1 cellular context compared by ENCODE assay signal in the genomic region with DNA sequence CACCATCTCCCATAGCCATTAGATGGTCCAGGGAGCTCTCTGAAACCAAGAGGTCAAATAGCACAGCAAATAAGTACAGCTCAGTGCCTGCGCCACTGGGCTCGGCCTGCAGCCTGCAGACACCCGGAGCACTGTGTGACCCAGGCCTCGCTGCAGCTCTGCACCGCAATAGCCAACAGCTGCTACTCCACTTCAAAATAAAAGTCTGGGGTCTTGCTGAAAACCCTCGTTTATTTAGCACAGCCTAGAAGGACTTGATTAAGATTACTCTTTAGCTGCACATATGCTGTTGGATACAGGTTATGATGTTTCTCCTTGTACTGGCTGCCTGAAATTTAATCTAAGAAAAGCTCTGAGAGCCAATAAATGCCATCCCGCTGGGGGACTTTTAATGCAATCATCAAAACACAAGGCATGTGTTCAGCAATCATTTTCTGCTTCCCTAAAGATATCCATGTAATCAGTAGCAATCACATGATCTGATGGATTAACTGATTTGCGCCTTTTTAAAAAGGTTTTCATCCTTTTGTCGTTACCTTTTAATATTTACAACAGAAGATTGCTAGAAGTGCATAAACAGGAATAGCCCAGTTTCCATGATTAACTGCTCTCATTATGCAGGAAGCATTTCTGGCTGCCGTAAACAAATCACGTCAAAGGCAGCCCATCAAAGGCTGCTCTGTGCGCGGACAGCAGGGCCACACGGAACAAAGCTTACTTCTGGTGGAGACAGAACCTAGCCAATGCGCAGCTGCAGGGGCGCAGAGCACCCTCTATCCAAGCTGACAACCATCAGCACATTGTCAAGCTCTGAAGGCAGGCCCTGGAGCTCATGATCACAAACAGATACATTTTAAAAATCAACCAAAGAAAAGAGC.
TF ChIP-seq lines count a peak whose summit lies in the region.

No MANE protein-coding gene starts in this region.

TF ChIP-seq in HepG2, 621 proteins besides CTCF, POLR2A, EP300 and RAD21 (continued from another document and continues in another):
- TF ChIP-seq, protein P1, sequence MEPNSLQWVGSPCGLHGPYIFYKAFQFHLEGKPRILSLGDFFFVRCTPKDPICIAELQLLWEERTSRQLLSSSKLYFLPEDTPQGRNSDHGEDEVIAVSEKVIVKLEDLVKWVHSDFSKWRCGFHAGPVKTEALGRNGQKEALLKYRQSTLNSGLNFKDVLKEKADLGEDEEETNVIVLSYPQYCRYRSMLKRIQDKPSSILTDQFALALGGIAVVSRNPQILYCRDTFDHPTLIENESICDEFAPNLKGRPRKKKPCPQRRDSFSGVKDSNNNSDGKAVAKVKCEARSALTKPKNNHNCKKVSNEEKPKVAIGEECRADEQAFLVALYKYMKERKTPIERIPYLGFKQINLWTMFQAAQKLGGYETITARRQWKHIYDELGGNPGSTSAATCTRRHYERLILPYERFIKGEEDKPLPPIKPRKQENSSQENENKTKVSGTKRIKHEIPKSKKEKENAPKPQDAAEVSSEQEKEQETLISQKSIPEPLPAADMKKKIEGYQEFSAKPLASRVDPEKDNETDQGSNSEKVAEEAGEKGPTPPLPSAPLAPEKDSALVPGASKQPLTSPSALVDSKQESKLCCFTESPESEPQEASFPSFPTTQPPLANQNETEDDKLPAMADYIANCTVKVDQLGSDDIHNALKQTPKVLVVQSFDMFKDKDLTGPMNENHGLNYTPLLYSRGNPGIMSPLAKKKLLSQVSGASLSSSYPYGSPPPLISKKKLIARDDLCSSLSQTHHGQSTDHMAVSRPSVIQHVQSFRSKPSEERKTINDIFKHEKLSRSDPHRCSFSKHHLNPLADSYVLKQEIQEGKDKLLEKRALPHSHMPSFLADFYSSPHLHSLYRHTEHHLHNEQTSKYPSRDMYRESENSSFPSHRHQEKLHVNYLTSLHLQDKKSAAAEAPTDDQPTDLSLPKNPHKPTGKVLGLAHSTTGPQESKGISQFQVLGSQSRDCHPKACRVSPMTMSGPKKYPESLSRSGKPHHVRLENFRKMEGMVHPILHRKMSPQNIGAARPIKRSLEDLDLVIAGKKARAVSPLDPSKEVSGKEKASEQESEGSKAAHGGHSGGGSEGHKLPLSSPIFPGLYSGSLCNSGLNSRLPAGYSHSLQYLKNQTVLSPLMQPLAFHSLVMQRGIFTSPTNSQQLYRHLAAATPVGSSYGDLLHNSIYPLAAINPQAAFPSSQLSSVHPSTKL (CRISPR knock-in tag; IDR thresholded peaks at IDR 0.05), result peak; percentile 30; the same call in 1 of the 2 replicates
- TF ChIP-seq ZNF792 (CRISPR knock-in tag; IDR thresholded peaks at IDR 0.05), result peak; percentile 78; the same call in 1 of the 2 replicates
- no peak for TF ChIP-seq STAT5B (CRISPR knock-in tag; IDR thresholded peaks at IDR 0.05)
- TF ChIP-seq ZNF251 (CRISPR knock-in tag; IDR thresholded peaks at IDR 0.05), result no peak
- TF ChIP-seq, protein P2, sequence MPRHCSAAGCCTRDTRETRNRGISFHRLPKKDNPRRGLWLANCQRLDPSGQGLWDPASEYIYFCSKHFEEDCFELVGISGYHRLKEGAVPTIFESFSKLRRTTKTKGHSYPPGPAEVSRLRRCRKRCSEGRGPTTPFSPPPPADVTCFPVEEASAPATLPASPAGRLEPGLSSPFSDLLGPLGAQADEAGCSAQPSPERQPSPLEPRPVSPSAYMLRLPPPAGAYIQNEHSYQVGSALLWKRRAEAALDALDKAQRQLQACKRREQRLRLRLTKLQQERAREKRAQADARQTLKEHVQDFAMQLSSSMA (CRISPR knock-in tag; IDR thresholded peaks at IDR 0.05), result 0 out of 2 replicates have a peak, but pooled peaks have one; percentile 22
- 0 out of 2 replicates have a peak, but pooled peaks have one; percentile 9 for TF ChIP-seq KLF11 (CRISPR knock-in tag; IDR thresholded peaks at IDR 0.05)
- TF ChIP-seq SRY (CRISPR knock-in tag; IDR thresholded peaks at IDR 0.05), result no peak
- peak; percentile 50; the same call in 1 of the 2 replicates for TF ChIP-seq DMAP1 (CRISPR knock-in tag; IDR thresholded peaks at IDR 0.05)
- 0 out of 2 replicates have a peak, but pooled peaks have one; percentile 12 for TF ChIP-seq RARA (CRISPR knock-in tag; IDR thresholded peaks at IDR 0.05)
- TF ChIP-seq GTF2F1 (IDR thresholded peaks at IDR 0.05; ENCODE audit: low read length), result no peak
- TF ChIP-seq, protein P3, sequence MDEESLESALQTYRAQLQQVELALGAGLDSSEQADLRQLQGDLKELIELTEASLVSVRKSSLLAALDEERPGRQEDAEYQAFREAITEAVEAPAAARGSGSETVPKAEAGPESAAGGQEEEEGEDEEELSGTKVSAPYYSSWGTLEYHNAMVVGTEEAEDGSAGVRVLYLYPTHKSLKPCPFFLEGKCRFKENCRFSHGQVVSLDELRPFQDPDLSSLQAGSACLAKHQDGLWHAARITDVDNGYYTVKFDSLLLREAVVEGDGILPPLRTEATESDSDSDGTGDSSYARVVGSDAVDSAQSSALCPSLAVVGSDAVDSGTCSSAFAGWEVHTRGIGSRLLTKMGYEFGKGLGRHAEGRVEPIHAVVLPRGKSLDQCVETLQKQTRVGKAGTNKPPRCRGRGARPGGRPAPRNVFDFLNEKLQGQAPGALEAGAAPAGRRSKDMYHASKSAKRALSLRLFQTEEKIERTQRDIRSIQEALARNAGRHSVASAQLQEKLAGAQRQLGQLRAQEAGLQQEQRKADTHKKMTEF (CRISPR knock-in tag; IDR thresholded peaks at IDR 0.05), result peak; percentile 35; the same call in 1 of the 2 replicates
- TF ChIP-seq FOXP1 (IDR thresholded peaks at IDR 0.05), result no peak
- TF ChIP-seq FOXP1 (CRISPR knock-in tag; IDR thresholded peaks at IDR 0.05), result peak; percentile 33; the same call in 1 of the 2 replicates
- TF ChIP-seq SAP130 (CRISPR knock-in tag; IDR thresholded peaks at IDR 0.05; ENCODE audit: low read depth), result peak; percentile 29; the same call in 1 of the 2 replicates
- 0 out of 2 replicates have a peak, but pooled peaks have one; percentile 33 for TF ChIP-seq MEIS1 (CRISPR knock-in tag; IDR thresholded peaks at IDR 0.05; ENCODE audit: borderline replicate concordance)
- TF ChIP-seq TOE1 (CRISPR knock-in tag; IDR thresholded peaks at IDR 0.05), result 0 out of 2 replicates have a peak, but pooled peaks have one; percentile 62
- TF ChIP-seq, protein P4, sequence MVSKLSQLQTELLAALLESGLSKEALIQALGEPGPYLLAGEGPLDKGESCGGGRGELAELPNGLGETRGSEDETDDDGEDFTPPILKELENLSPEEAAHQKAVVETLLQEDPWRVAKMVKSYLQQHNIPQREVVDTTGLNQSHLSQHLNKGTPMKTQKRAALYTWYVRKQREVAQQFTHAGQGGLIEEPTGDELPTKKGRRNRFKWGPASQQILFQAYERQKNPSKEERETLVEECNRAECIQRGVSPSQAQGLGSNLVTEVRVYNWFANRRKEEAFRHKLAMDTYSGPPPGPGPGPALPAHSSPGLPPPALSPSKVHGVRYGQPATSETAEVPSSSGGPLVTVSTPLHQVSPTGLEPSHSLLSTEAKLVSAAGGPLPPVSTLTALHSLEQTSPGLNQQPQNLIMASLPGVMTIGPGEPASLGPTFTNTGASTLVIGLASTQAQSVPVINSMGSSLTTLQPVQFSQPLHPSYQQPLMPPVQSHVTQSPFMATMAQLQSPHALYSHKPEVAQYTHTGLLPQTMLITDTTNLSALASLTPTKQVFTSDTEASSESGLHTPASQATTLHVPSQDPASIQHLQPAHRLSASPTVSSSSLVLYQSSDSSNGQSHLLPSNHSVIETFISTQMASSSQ (IDR thresholded peaks at IDR 0.05; ENCODE audit: low read depth), result no peak
- TF ChIP-seq, protein P4 (CRISPR knock-in tag; IDR thresholded peaks at IDR 0.05; ENCODE audit: borderline replicate concordance), result no peak; the same call in 1 of the 2 replicates
- TF ChIP-seq, protein P5, sequence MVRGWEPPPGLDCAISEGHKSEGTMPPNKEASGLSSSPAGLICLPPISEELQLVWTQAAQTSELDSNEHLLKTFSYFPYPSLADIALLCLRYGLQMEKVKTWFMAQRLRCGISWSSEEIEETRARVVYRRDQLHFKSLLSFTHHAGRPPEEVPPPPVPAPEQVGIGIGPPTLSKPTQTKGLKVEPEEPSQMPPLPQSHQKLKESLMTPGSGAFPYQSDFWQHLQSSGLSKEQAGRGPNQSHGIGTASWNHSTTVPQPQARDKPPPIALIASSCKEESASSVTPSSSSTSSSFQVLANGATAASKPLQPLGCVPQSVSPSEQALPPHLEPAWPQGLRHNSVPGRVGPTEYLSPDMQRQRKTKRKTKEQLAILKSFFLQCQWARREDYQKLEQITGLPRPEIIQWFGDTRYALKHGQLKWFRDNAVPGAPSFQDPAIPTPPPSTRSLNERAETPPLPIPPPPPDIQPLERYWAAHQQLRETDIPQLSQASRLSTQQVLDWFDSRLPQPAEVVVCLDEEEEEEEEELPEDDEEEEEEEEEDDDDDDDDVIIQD (CRISPR knock-in tag; IDR thresholded peaks at IDR 0.05; ENCODE audit: low read depth), result no peak
- TF ChIP-seq, protein P6, sequence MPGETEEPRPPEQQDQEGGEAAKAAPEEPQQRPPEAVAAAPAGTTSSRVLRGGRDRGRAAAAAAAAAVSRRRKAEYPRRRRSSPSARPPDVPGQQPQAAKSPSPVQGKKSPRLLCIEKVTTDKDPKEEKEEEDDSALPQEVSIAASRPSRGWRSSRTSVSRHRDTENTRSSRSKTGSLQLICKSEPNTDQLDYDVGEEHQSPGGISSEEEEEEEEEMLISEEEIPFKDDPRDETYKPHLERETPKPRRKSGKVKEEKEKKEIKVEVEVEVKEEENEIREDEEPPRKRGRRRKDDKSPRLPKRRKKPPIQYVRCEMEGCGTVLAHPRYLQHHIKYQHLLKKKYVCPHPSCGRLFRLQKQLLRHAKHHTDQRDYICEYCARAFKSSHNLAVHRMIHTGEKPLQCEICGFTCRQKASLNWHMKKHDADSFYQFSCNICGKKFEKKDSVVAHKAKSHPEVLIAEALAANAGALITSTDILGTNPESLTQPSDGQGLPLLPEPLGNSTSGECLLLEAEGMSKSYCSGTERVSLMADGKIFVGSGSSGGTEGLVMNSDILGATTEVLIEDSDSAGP (CRISPR knock-in tag; IDR thresholded peaks at IDR 0.05; ENCODE audit: borderline replicate concordance), result peak; percentile 49; the same call in 1 of the 2 replicates
- no peak for TF ChIP-seq ZNF160 (CRISPR knock-in tag; IDR thresholded peaks at IDR 0.05)
- TF ChIP-seq TCF7L2 (IDR thresholded peaks at IDR 0.05; ENCODE audit: low read depth, low read length), result no peak
- peak; percentile 27; the same call in 1 of the 2 replicates for TF ChIP-seq ZNF556 (CRISPR knock-in tag; IDR thresholded peaks at IDR 0.05; ENCODE audit: borderline replicate concordance)
- TF ChIP-seq, protein P7, sequence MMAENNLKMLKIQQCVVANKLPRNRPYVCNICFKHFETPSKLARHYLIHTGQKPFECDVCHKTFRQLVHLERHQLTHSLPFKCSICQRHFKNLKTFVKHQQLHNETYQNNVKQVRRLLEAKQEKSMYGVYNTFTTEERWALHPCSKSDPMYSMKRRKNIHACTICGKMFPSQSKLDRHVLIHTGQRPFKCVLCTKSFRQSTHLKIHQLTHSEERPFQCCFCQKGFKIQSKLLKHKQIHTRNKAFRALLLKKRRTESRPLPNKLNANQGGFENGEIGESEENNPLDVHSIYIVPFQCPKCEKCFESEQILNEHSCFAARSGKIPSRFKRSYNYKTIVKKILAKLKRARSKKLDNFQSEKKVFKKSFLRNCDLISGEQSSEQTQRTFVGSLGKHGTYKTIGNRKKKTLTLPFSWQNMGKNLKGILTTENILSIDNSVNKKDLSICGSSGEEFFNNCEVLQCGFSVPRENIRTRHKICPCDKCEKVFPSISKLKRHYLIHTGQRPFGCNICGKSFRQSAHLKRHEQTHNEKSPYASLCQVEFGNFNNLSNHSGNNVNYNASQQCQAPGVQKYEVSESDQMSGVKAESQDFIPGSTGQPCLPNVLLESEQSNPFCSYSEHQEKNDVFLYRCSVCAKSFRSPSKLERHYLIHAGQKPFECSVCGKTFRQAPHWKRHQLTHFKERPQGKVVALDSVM (CRISPR knock-in tag; IDR thresholded peaks at IDR 0.05), result peak; percentile 26; the same call in 1 of the 2 replicates
- TF ChIP-seq, protein P8, sequence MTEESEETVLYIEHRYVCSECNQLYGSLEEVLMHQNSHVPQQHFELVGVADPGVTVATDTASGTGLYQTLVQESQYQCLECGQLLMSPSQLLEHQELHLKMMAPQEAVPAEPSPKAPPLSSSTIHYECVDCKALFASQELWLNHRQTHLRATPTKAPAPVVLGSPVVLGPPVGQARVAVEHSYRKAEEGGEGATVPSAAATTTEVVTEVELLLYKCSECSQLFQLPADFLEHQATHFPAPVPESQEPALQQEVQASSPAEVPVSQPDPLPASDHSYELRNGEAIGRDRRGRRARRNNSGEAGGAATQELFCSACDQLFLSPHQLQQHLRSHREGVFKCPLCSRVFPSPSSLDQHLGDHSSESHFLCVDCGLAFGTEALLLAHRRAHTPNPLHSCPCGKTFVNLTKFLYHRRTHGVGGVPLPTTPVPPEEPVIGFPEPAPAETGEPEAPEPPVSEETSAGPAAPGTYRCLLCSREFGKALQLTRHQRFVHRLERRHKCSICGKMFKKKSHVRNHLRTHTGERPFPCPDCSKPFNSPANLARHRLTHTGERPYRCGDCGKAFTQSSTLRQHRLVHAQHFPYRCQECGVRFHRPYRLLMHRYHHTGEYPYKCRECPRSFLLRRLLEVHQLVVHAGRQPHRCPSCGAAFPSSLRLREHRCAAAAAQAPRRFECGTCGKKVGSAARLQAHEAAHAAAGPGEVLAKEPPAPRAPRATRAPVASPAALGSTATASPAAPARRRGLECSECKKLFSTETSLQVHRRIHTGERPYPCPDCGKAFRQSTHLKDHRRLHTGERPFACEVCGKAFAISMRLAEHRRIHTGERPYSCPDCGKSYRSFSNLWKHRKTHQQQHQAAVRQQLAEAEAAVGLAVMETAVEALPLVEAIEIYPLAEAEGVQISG (CRISPR knock-in tag; IDR thresholded peaks at IDR 0.05), result no peak
- TF ChIP-seq ZNF326 (CRISPR knock-in tag; IDR thresholded peaks at IDR 0.05; ENCODE audit: borderline replicate concordance), result no peak
- peak; percentile 85 for TF ChIP-seq ZMYM3 (CRISPR knock-in tag; IDR thresholded peaks at IDR 0.05)
- TF ChIP-seq GABPA (IDR thresholded peaks at IDR 0.05; ENCODE audit: low read depth, low read length), result no peak
- no peak for TF ChIP-seq GABPA (CRISPR knock-in tag; IDR thresholded peaks at IDR 0.05; ENCODE audit: low read depth)
- 0 out of 2 replicates have a peak, but pooled peaks have one; percentile 56 for TF ChIP-seq ZNF317 (CRISPR knock-in tag; IDR thresholded peaks at IDR 0.05)
- TF ChIP-seq ATF7-NPFF (CRISPR knock-in tag; IDR thresholded peaks at IDR 0.05; ENCODE audit: low read depth), result no peak
- TF ChIP-seq, protein P9, sequence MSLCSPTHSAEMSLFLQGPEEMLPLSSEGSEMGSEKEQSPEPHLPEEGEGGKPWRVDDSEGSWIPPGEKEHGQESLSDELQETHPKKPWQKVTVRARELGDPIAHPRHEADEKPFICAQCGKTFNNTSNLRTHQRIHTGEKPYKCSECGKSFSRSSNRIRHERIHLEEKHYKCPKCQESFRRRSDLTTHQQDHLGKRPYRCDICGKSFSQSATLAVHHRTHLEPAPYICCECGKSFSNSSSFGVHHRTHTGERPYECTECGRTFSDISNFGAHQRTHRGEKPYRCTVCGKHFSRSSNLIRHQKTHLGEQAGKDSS (CRISPR knock-in tag; IDR thresholded peaks at IDR 0.05; ENCODE audit: borderline replicate concordance, low read depth), result peak; percentile 68; the same call in 1 of the 2 replicates
